Comparison of ENCODE assay signal across 8 cellular contexts in genomic region chr13:97223711-97224461, GRCh38. TPM values are rescaled to one million over a fixed set of nuclear protein-coding genes. Genes with fewer than 3 reads are reported as not detected.
DNase-seq lines count a peak whose midpoint lies in the region; ATAC-seq and TF ChIP-seq lines count a peak whose summit lies in the region.

No MANE protein-coding gene starts in this region.

- in situ Hi-C loops in SK-MEL-5 (cut with HindIII; ENCODE audit: low pct_unique_long_range_greater_than_20kb, low sequenced_read_pairs), result no loop called here

- H3K9me3 Mint-ChIP-seq in activated CD4-positive, alpha-beta T cell treated with anti-CD3 and anti-CD28 coated beads, Interleukin-2, amount 10 ng/mL, durations not matched to agents 7 days and 5 days, result no peaks in the 10 kb centered on the region
- H3K9me3 Mint-ChIP-seq in IgD-negative memory B cell (no peaks in the 10 kb centered on the region), chondrocyte (ENCODE audit: low read depth) (no peaks in the 10 kb centered on the region)
- H3K9me3 Mint-ChIP-seq in stimulated activated naive CD8-positive, alpha-beta T cell treated with anti-CD3 and anti-CD28 coated beads, Interleukin-15, amount 100 ng/mL, for 72 hours, result no peaks in the 10 kb centered on the region

- CTCF ChIA-PET in activated CD4-positive, alpha-beta T cell treated with anti-CD3 and anti-CD28 coated beads, Interleukin-2, amount 10 ng/mL, durations not matched to agents 7 days and 5 days (lab: Charles Lee), result interaction anchor here (1.2 to 2.4 kb wide), 5 partner anchors 9 to 111 kb away, joined by 3 to 8 read pairs (median 4); no protein-coding TSS in a partner anchor

- H3K27me3 Mint-ChIP-seq in activated CD4-positive, alpha-beta T cell treated with anti-CD3 and anti-CD28 coated beads, Interleukin-2, amount 10 ng/mL, durations not matched to agents 7 days and 5 days, result no peaks in the 10 kb centered on the region
- H3K27me3 Mint-ChIP-seq in IgD-negative memory B cell (no peaks in the 10 kb centered on the region), chondrocyte (ENCODE audit: low read depth) (no peaks in the 10 kb centered on the region)
- no peaks in the 10 kb centered on the region for H3K27me3 Mint-ChIP-seq in stimulated activated naive CD8-positive, alpha-beta T cell treated with anti-CD3 and anti-CD28 coated beads, Interleukin-15, amount 100 ng/mL, for 72 hours

- peak; percentile 5 for TF ChIP-seq CTCF in chondrocyte (IDR thresholded peaks at IDR 0.05)

- H3K4me3 Mint-ChIP-seq in activated CD4-positive, alpha-beta T cell treated with anti-CD3 and anti-CD28 coated beads, Interleukin-2, amount 10 ng/mL, durations not matched to agents 7 days and 5 days, result peak overlapping the region; percentile 84
- peak overlapping the region; percentile 89 to 98 (median 96) for H3K4me3 Mint-ChIP-seq in IgD-negative memory B cell
- peak overlapping the region; percentile 89 for H3K4me3 Mint-ChIP-seq in chondrocyte (ENCODE audit: unreplicated experiment)
- H3K4me3 Mint-ChIP-seq in stimulated activated naive CD8-positive, alpha-beta T cell treated with anti-CD3 and anti-CD28 coated beads, Interleukin-15, amount 100 ng/mL, for 72 hours, result peak overlapping the region; percentile 87 to 92

- peak overlapping the region; percentile 86 for H3K27ac Mint-ChIP-seq in activated CD4-positive, alpha-beta T cell treated with anti-CD3 and anti-CD28 coated beads, Interleukin-2, amount 10 ng/mL, durations not matched to agents 7 days and 5 days
- peak overlapping the region; percentile 83 to 98 (median 95) for H3K27ac Mint-ChIP-seq in IgD-negative memory B cell
- peak overlapping the region; percentile 94 for H3K27ac Mint-ChIP-seq in chondrocyte (ENCODE audit: unreplicated experiment)
- peak overlapping the region; percentile 80 to 98 for H3K27ac Mint-ChIP-seq in stimulated activated naive CD8-positive, alpha-beta T cell treated with anti-CD3 and anti-CD28 coated beads, Interleukin-15, amount 100 ng/mL, for 72 hours

- ATAC-seq in left lobe of liver (peak; percentile 43), HG02610 (IDR thresholded peaks at IDR 0.05; ENCODE audit: unreplicated experiment) (no peak)
- peak; percentile 24 for ATAC-seq in stimulated activated naive CD8-positive, alpha-beta T cell treated with anti-CD3 and anti-CD28 coated beads, Interleukin-15, amount 100 ng/mL, for 72 hours

- H3K36me3 Mint-ChIP-seq in activated CD4-positive, alpha-beta T cell treated with anti-CD3 and anti-CD28 coated beads, Interleukin-2, amount 10 ng/mL, durations not matched to agents 7 days and 5 days (ENCODE audit: low read depth), result no peaks in the 10 kb centered on the region
- H3K36me3 Mint-ChIP-seq in IgD-negative memory B cell, result no peaks in the 10 kb centered on the region
- peaks cover 2% of the 10 kb centered on the region for H3K36me3 Mint-ChIP-seq in chondrocyte (ENCODE audit: low read depth)

- POLR2A ChIA-PET in activated CD4-positive, alpha-beta T cell treated with anti-CD3 and anti-CD28 coated beads, Interleukin-2, amount 10 ng/mL, durations not matched to agents 7 days and 5 days (lab: Charles Lee), result no interaction called here

- DNase-seq in activated CD4-positive, alpha-beta T cell treated with anti-CD3 and anti-CD28 coated beads, Interleukin-2, amount 10 ng/mL, durations not matched to agents 7 days and 5 days, result no peak
- DNase-seq in activated CD4-positive, alpha-beta T cell treated with anti-CD3 and anti-CD28 coated beads, Interleukin-2, amount 50 U/mL, for 1 hour, result no peak
- DNase-seq in SK-MEL-5 (ENCODE audit: low read depth, low spot score) (peak; percentile 45), chondrocyte (ENCODE audit: low spot score) (no peak), left lobe of liver (ENCODE audit: low spot score) (peak; percentile 58)
- DNase-seq in stimulated activated naive CD8-positive, alpha-beta T cell treated with anti-CD3 and anti-CD28 coated beads, Interleukin-15, amount 100 ng/mL, for 72 hours, result peak in 1 of 2 donors; percentile 17

- H3K4me1 Mint-ChIP-seq in activated CD4-positive, alpha-beta T cell treated with anti-CD3 and anti-CD28 coated beads, Interleukin-2, amount 10 ng/mL, durations not matched to agents 7 days and 5 days, result peaks cover 58% of the 10 kb centered on the region
- H3K4me1 Mint-ChIP-seq in IgD-negative memory B cell, result peaks cover 25 to 44% (median 36%) of the 10 kb centered on the region in 3 donors
- peaks cover 38% of the 10 kb centered on the region for H3K4me1 Mint-ChIP-seq in chondrocyte (ENCODE audit: low read depth)
- H3K4me1 Mint-ChIP-seq in stimulated activated naive CD8-positive, alpha-beta T cell treated with anti-CD3 and anti-CD28 coated beads, Interleukin-15, amount 100 ng/mL, for 72 hours, result peaks cover 47% of the 10 kb centered on the region

RNA-seq across cellular contexts. Expression of gene MBNL2, which starts 1.8 kb away (rescaled TPM):
- total RNA-seq in activated CD4-positive, alpha-beta T cell treated with anti-CD3 and anti-CD28 coated beads, Interleukin-2, amount 10 ng/mL, durations not matched to agents 7 days and 5 days, result 10 to 100 TPM; 13.4 to 15.5 TPM
- 15.9 TPM for polyA plus RNA-seq in IgD-negative memory B cell
- total RNA-seq in SK-MEL-5 (2014; rRNA removed; shearing (Covaris generic)), result 13.8 and 17.9 TPM in 2 replicates
- polyA plus RNA-seq in SK-MEL-5 (2015; cell fraction: cytosol; rRNA removed), result 16.2 and 25.3 TPM in 2 replicates
- polyA plus RNA-seq in SK-MEL-5 (2015; cell fraction: nucleus; rRNA removed), result 14.8 and 17.1 TPM in 2 replicates
- 40.1 to 65.1 TPM (median 41.3 TPM) in 3 replicates for total RNA-seq in chondrocyte
- total RNA-seq in left lobe of liver, result 31.4 TPM

Comparison
In these comparisons a context has a peak if more than half of its experiments do, and no peak if none do; other contexts are left out.
1. DNase-seq: peak in SK-MEL-5 (single experiment) and left lobe of liver (single experiment); none in activated CD4-positive, alpha-beta T cell treated with anti-CD3 and anti-CD28 coated beads, Interleukin-2, amount 10 ng/mL, durations not matched to agents 7 days and 5 days (single experiment), activated CD4-positive, alpha-beta T cell treated with anti-CD3 and anti-CD28 coated beads, Interleukin-2, amount 50 U/mL, for 1 hour (single experiment) and chondrocyte (single experiment).
2. Peak in every context shown above with its lines, with median percentiles within 50 percentile points of each other: H3K27ac Mint-ChIP-seq and H3K4me3 Mint-ChIP-seq.